Comparison of ENCODE assay signal across 2 cellular contexts in genomic region chr5:169706070-169706469, GRCh38.
TF ChIP-seq lines count a peak whose summit lies in the region.

No MANE protein-coding gene starts in this region.

TF ChIP-seq in SK-N-SH, 30 proteins besides CTCF, POLR2A, EP300 and RAD21 (continued from another document):
- TF ChIP-seq MXI1 (IDR thresholded peaks at IDR 0.05; ENCODE audit: low read depth, low read length) (no peak), MEF2A (IDR thresholded peaks at IDR 0.05; ENCODE audit: borderline replicate concordance, low read depth) (no peak), REST (IDR thresholded peaks at IDR 0.05; ENCODE audit: low read depth, low read length) (no peak), RFX5 (IDR thresholded peaks at IDR 0.05; ENCODE audit: low read length) (no peak), PBX3 (IDR thresholded peaks at IDR 0.05) (no peak), FOSL2 (IDR thresholded peaks at IDR 0.05; ENCODE audit: borderline replicate concordance, low read depth) (no peak), TEAD4 (IDR thresholded peaks at IDR 0.05; ENCODE audit: borderline replicate concordance, insufficient read depth) (no peak), ELF1 (IDR thresholded peaks at IDR 0.05) (no peak), GABPA (IDR thresholded peaks at IDR 0.05; ENCODE audit: low read depth) (no peak), CHD2 (IDR thresholded peaks at IDR 0.05; ENCODE audit: low read length, partially characterized antibody) (no peak), RXRA (IDR thresholded peaks at IDR 0.05; ENCODE audit: borderline replicate concordance, low read depth) (no peak)
- TF ChIP-seq, protein P1, sequence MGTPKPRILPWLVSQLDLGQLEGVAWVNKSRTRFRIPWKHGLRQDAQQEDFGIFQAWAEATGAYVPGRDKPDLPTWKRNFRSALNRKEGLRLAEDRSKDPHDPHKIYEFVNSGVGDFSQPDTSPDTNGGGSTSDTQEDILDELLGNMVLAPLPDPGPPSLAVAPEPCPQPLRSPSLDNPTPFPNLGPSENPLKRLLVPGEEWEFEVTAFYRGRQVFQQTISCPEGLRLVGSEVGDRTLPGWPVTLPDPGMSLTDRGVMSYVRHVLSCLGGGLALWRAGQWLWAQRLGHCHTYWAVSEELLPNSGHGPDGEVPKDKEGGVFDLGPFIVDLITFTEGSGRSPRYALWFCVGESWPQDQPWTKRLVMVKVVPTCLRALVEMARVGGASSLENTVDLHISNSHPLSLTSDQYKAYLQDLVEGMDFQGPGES (IDR thresholded peaks at IDR 0.05; ENCODE audit: low read depth, low read length), result no peak

TF ChIP-seq in SK-N-SH treated with all-trans-retinoic acid at 6 μM for 48 hours, 23 proteins besides CTCF, POLR2A, EP300 and RAD21 (continued from another document):
- TF ChIP-seq CREB5 (CRISPR knock-in tag; IDR thresholded peaks at IDR 0.05; ENCODE audit: low read depth), result no peak
- no peak for TF ChIP-seq GLIS3 (CRISPR knock-in tag; IDR thresholded peaks at IDR 0.05)
- TF ChIP-seq ZNF565 (CRISPR knock-in tag; conservative IDR thresholded peaks at IDR 0.05; ENCODE audit: low read depth), result no peak
- no peak for TF ChIP-seq ISL1 (CRISPR knock-in tag; IDR thresholded peaks at IDR 0.05)
- no peak for TF ChIP-seq ZC3H10 (CRISPR knock-in tag; IDR thresholded peaks at IDR 0.05)
